7 cellular contexts compared by ENCODE assay signal in genomic region chr1:226835396-226835795, GRCh38. TPM values are rescaled to one million over a fixed set of nuclear protein-coding genes. Genes with fewer than 3 reads are reported as not detected.
DNase-seq lines count a peak whose midpoint lies in the region; TF ChIP-seq lines count a peak whose summit lies in the region.
"Not testable (repeated sequence)": the region's sequence is repeated elsewhere in the genome, so short reads cannot be mapped to it uniquely, and the experiment has no call there.

No MANE protein-coding gene starts in this region.

- not testable (repeated sequence) for H3K36me3 Mint-ChIP-seq in osteocyte (ENCODE audit: unreplicated experiment)

- H3K9me3 Mint-ChIP-seq in osteocyte (ENCODE audit: unreplicated experiment), result not testable (repeated sequence)

- H3K36me3 ChIP-seq in esophagus muscularis mucosa, right atrium auricular region, vagina: not testable (repeated sequence)

- H3K9me3 ChIP-seq in esophagus muscularis mucosa, right atrium auricular region, vagina: not testable (repeated sequence)

- H3K27me3 Mint-ChIP-seq in osteocyte (ENCODE audit: unreplicated experiment), result peaks cover 13% of the 10 kb centered on the region

- not testable (repeated sequence) for TF ChIP-seq CTCF in esophagus muscularis mucosa (IDR thresholded peaks at IDR 0.05); right atrium auricular region (IDR thresholded peaks at IDR 0.05); osteocyte (IDR thresholded peaks at IDR 0.05); vagina (IDR thresholded peaks at IDR 0.05)

- TF ChIP-seq EP300 in esophagus muscularis mucosa (IDR thresholded peaks at IDR 0.05), result not testable (repeated sequence)

- H3K27ac Mint-ChIP-seq in osteocyte (ENCODE audit: unreplicated experiment), result not testable (repeated sequence)

- not testable (repeated sequence) for TF ChIP-seq POLR2A in esophagus muscularis mucosa (IDR thresholded peaks at IDR 0.05; ENCODE audit: low read depth); vagina (IDR thresholded peaks at IDR 0.05)

- DNase-seq in dedifferentiated amniotic fluid mesenchymal stem cell (ENCODE audit: extremely low spot score), result peak; percentile 0
- peak; percentile 74 for DNase-seq in esophagus muscularis mucosa (ENCODE audit: extremely low spot score)
- DNase-seq in fibroblast of gingiva (ENCODE audit: low read depth), result peak; percentile 12
- peak; percentile 26 for DNase-seq in fibroblast of peridontal ligament (ENCODE audit: extremely low read depth)
- peak; percentile 53 for DNase-seq in right atrium auricular region (ENCODE audit: low spot score)
- peak; percentile 72 for DNase-seq in osteocyte (ENCODE audit: extremely low spot score, unreplicated experiment)
- DNase-seq in vagina (ENCODE audit: extremely low spot score in 2 of 2), result peak in 1 of 2 donors; percentile 79

- WGBS in esophagus muscularis mucosa, result 97% methylated on average over 5 of the region's 7 CpGs

- H3K4me1 ChIP-seq in esophagus muscularis mucosa, right atrium auricular region, vagina: not testable (repeated sequence)

- not testable (repeated sequence) for H3K4me3 ChIP-seq in esophagus muscularis mucosa, right atrium auricular region, vagina

- not testable (repeated sequence) for H3K27ac ChIP-seq in esophagus muscularis mucosa (replicated peaks in 1 of 4); right atrium auricular region
- H3K27ac ChIP-seq in vagina, result peak overlapping the region; percentile 37

- not testable (repeated sequence) for H3K27me3 ChIP-seq in esophagus muscularis mucosa, right atrium auricular region, vagina

- H3K4me3 Mint-ChIP-seq in osteocyte (ENCODE audit: unreplicated experiment), result not testable (repeated sequence)

- not testable (repeated sequence) for H3K4me1 Mint-ChIP-seq in osteocyte (ENCODE audit: unreplicated experiment)

- intact Hi-C loops in esophagus muscularis mucosa (cut with DNase I); vagina (cut with DNase I): not testable (repeated sequence)

RNA-seq across cellular contexts. Expression of gene PSEN2, which starts 35.0 kb away (rescaled TPM):
- 10 to 100 TPM; 37.8 to 56.9 (median 47.1) TPM for total RNA-seq in esophagus muscularis mucosa
- total RNA-seq in right atrium auricular region, result 10 to 100 TPM; 22.6 to 23.3 TPM
- 18.8 and 22.8 TPM in 2 replicates for total RNA-seq in osteocyte
- 22.1 TPM for total RNA-seq in vagina
